Comparison of ENCODE assay signal across 1 cellular context in genomic region chr1:236078077-236078476, GRCh38.
TF ChIP-seq lines count a peak whose summit lies in the region.

No MANE protein-coding gene starts in this region.

TF ChIP-seq in HEK293, 187 proteins besides CTCF, POLR2A, EP300 and RAD21 (continued from another document):
- peak; percentile 77; the same call in 1 of the 2 replicates for TF ChIP-seq ZNF280D (tag by site-specific recombination; IDR thresholded peaks at IDR 0.05)
